ENCODE assay signal across 3 cellular contexts in the genomic region with DNA sequence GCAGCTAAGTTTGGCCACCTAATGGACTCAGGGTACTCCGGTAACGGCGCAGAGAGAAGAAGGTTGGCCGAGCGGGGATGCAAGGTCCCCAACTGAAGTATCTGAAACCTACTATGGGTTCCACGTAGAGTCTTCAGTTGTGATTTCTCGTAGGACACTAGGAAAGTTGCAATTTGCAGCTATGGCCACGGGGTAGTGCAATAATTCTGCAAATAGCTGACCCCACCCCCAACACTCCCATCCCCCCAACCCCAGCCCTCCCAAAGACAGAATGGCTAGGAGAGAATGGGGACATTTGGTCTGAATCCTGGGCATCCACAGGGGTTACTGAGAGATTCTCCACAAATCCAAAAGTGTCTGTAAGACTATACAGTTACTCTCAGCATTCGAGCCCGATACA. TPM values are rescaled to one million over a fixed set of nuclear protein-coding genes. Genes with fewer than 3 reads are reported as not detected.
"Had no signal": no experiment of that assay in that cellular context is flagged by ENCODE, and none has a peak within 500 bp of the region (broad histone marks: within the 10 kb centered on the region; RNA-seq: fewer than 3 reads in every experiment).

No MANE protein-coding gene starts in this region.

RNA-seq across cellular contexts. Expression of gene AFF3, which starts 46.5 kb away (rescaled TPM):
- total RNA-seq: dermis blood vessel endothelial cell, mammary epithelial cell had no signal
- polyA plus RNA-seq: keratinocyte had no signal
